In genomic region chr5:137487600-137487999, GRCh38 we compare ENCODE assay signal across 18 cellular contexts. TPM values are rescaled to one million over a fixed set of nuclear protein-coding genes. Genes with fewer than 3 reads are reported as not detected.
DNase-seq lines count a peak whose midpoint lies in the region; ATAC-seq, FAIRE-seq and TF ChIP-seq lines count a peak whose summit lies in the region.
"Had no signal": no experiment of that assay in that cellular context is flagged by ENCODE, and none has a peak within 500 bp of the region (broad histone marks: within the 10 kb centered on the region; RNA-seq: fewer than 3 reads in every experiment).

No MANE protein-coding gene starts in this region.

- no peaks in the 10 kb centered on the region for H3K79me2 ChIP-seq in smooth muscle cell (ENCODE audit: low read depth)

- H3K4me3 ChIP-seq in bronchial epithelial cell (ENCODE audit: low read depth, low read length) (no peak overlapping the region), smooth muscle cell (no peak overlapping the region), lower lobe of right lung (no peak overlapping the region)
- H3K4me3 ChIP-seq: SK-N-MC had no signal

- no peaks in the 10 kb centered on the region for H3K9me3 ChIP-seq in smooth muscle cell (replicated peaks; ENCODE audit: low read depth)
- H3K9me3 ChIP-seq in lower lobe of right lung: no peaks in the 10 kb centered on the region
- H3K9me3 ChIP-seq: neutrophil had no signal

- 100% methylated on average over 1 of the region's 1 CpG for WGBS in smooth muscle cell (ENCODE audit: low lambda C conversion rate)

- TF ChIP-seq CTCF in bronchial epithelial cell (IDR thresholded peaks at IDR 0.05; ENCODE audit: insufficient read depth, low read length, severe bottlenecking) (no peak), smooth muscle cell (IDR thresholded peaks at IDR 0.05; ENCODE audit: borderline replicate concordance, insufficient read depth, poor library complexity, severe bottlenecking) (no peak), GM10266 (IDR thresholded peaks at IDR 0.05; ENCODE audit: control insufficient read depth, insufficient read depth, low read depth, missing control alignments) (no peak), lower lobe of right lung (IDR thresholded peaks at IDR 0.05) (no peak)

- ATAC-seq in left ventricle myocardium superior: peak; percentile 80
- ATAC-seq in lower lobe of right lung: no peak
- ATAC-seq: activated CD4-positive, CD25-positive, alpha-beta regulatory T cell treated with anti-CD3 and anti-CD28 coated beads, Interleukin-2, amount 50 U/mL, for 24 hours; activated T-cell treated with anti-CD3 and anti-CD28 coated beads, Interleukin-2, amount 50 U/mL, for 72 hours; left colon; stimulated activated memory B cell treated with anti-CD40 and anti-IgM and Interleukin-4, amounts not matched to agents 10 μg/mL and 1 μg/mL and 100 μg/mL, for 72 hours had no signal

- no peaks in the 10 kb centered on the region for H3F3A ChIP-seq in smooth muscle cell (ENCODE audit: low read depth)

- H3K4me2 ChIP-seq in smooth muscle cell: no peak overlapping the region

- H3K36me3 ChIP-seq in bronchial epithelial cell (ENCODE audit: control insufficient read depth, insufficient read depth, low read length): no peaks in the 10 kb centered on the region
- H3K36me3 ChIP-seq in smooth muscle cell (ENCODE audit: low read depth): no peaks in the 10 kb centered on the region
- no peaks in the 10 kb centered on the region for H3K36me3 ChIP-seq in lower lobe of right lung
- H3K36me3 ChIP-seq: neutrophil had no signal

- intact Hi-C loops in left ventricle myocardium superior (cut with micrococcal nuclease) (no loop called here), lower lobe of right lung (cut with DNase I) (no loop called here)

- H4K20me1 ChIP-seq in smooth muscle cell (ENCODE audit: low read depth): no peaks in the 10 kb centered on the region

- H2AFZ ChIP-seq in smooth muscle cell (ENCODE audit: low read depth): no peak overlapping the region

- H3K4me1 ChIP-seq in smooth muscle cell (ENCODE audit: low read depth): no peaks in the 10 kb centered on the region
- H3K4me1 ChIP-seq in lower lobe of right lung: no peaks in the 10 kb centered on the region

- H3K9ac ChIP-seq in smooth muscle cell (ENCODE audit: low read depth): no peak overlapping the region

- peak overlapping the region; percentile 2 for H3K27ac ChIP-seq in smooth muscle cell (ENCODE audit: low read depth)
- no peak overlapping the region for H3K27ac ChIP-seq in lower lobe of right lung
- H3K27ac ChIP-seq: neutrophil, SK-N-MC had no signal

- no peak for FAIRE-seq in bronchial epithelial cell (lab: Jason Lieb, UNC)

- DNase-seq in GOT3 (lab: John Stamatoyannopoulos, UW) (peak; percentile 37), bronchial epithelial cell (ENCODE audit: low read depth) (peak; percentile 47), left ventricle myocardium superior (no peak), smooth muscle cell (lab: John Stamatoyannopoulos, UW; ENCODE audit: unreplicated experiment) (no peak), LoVo (ENCODE audit: low spot score) (no peak), GM10266 (ENCODE audit: extremely low spot score) (no peak), lower lobe of right lung (no peak)
- no peak for DNase-seq in stimulated activated CD4-positive, alpha-beta T cell treated with anti-CD3 and anti-CD28 coated beads, Interleukin-4, amount 100 ng/mL, for 24 hours
- DNase-seq: activated T-cell treated with anti-CD3 and anti-CD28 coated beads, Interleukin-2, amount 50 U/mL, for 72 hours; HCEC 1CT; left colon; NCI-H1417 treated with DMSO at 0.1 percent for 48 hours; NCI-H82; stimulated activated CD4-positive, alpha-beta T cell treated with anti-CD3 and anti-CD28 coated beads, Interleukin-1b, Interleukin-23, amount 100 ng/mL, for 48 hours had no signal

- H3K27me3 ChIP-seq in bronchial epithelial cell (ENCODE audit: control insufficient read depth, insufficient read depth, low read length) (no peaks in the 10 kb centered on the region), smooth muscle cell (ENCODE audit: low read depth) (no peaks in the 10 kb centered on the region), lower lobe of right lung (ENCODE audit: low read depth) (no peaks in the 10 kb centered on the region)
- H3K27me3 ChIP-seq: neutrophil had no signal

RNA-seq across cellular contexts. Expression of gene SPOCK1, which starts 11.5 kb away (rescaled TPM):
- total RNA-seq in bronchial epithelial cell (6.8 and 8.2 TPM in 2 replicates), left ventricle myocardium superior (14.7 TPM), smooth muscle cell (56.2 and 57.7 TPM in 2 replicates), lower lobe of right lung (8.4 TPM)
- polyA plus RNA-seq in smooth muscle cell: 55.9 and 80.0 TPM in 2 replicates
- total RNA-seq: activated T-cell treated with anti-CD3 and anti-CD28 coated beads, Interleukin-2, amount 50 U/mL, for 72 hours had no signal

Comparison
In these comparisons a context has a peak if more than half of its experiments do, and no peak if none do; other contexts are left out.
1. DNase-seq: peak in GOT3 (single experiment) and bronchial epithelial cell (single experiment); none in left ventricle myocardium superior (single experiment), smooth muscle cell (single experiment), LoVo (single experiment), GM10266 (single experiment), stimulated activated CD4-positive, alpha-beta T cell treated with anti-CD3 and anti-CD28 coated beads, Interleukin-4, amount 100 ng/mL, for 24 hours (single experiment) and lower lobe of right lung (single experiment).